ENCODE assay signal across 10 cellular contexts in the genomic region with DNA sequence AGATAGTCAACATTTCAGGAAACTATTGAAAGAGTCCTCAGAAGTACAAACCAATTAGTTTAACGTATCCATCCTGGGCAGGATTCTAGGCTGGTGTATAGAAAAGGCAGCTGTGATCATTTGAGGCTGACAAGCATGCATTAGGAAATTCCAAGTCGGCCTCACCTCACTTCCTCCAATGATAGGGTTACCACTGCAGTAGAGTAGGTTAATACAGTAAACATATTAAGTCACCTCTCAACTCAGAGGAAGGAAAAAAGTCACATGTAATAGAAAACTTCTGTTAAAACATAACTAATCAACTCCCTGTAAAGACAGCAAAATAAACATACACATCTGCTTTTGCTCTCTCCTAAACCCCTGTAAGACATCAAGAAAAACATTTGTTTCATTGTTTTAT. TPM values are rescaled to one million over a fixed set of nuclear protein-coding genes. Genes with fewer than 3 reads are reported as not detected.
DNase-seq lines count a peak whose midpoint lies in the region; ATAC-seq and TF ChIP-seq lines count a peak whose summit lies in the region.
"Had no signal": no experiment of that assay in that cellular context is flagged by ENCODE, and none has a peak within 500 bp of the region (broad histone marks: within the 10 kb centered on the region; RNA-seq: fewer than 3 reads in every experiment).

No MANE protein-coding gene starts in this region.

- no peaks in the 10 kb centered on the region for H3K36me3 ChIP-seq in body of pancreas (replicated peaks in 1 of 2; ENCODE audit: insufficient read depth in 1 of 2, low read depth in 2 of 2)
- H3K36me3 ChIP-seq in naive thymus-derived CD4-positive, alpha-beta T cell (ENCODE audit: control insufficient read depth in 2 of 3, insufficient read depth in 3 of 3, low read length in 3 of 3), result no peaks in the 10 kb centered on the region
- H3K36me3 ChIP-seq: brain microvascular endothelial cell had no signal

- no peak for TF ChIP-seq CTCF in CD14-positive monocyte (IDR thresholded peaks at IDR 0.05)
- no peak for TF ChIP-seq CTCF in body of pancreas (IDR thresholded peaks at IDR 0.05)

- peak overlapping the region in 3 of 4 donors; percentile 44 to 69 (median 51) for H3K27ac ChIP-seq in body of pancreas
- H3K27ac ChIP-seq in naive thymus-derived CD4-positive, alpha-beta T cell (ENCODE audit: low read depth, low read length), result no peak overlapping the region
- H3K27ac ChIP-seq: brain microvascular endothelial cell had no signal

- no peak overlapping the region for H3K4me3 ChIP-seq in body of pancreas
- H3K4me3 ChIP-seq in naive thymus-derived CD4-positive, alpha-beta T cell (ENCODE audit: low read length), result no peak overlapping the region

- H3K36me3 Mint-ChIP-seq in CD14-positive monocyte, result peaks cover 2 to 5% of the 10 kb centered on the region in 2 donors
- peaks cover 0 to 4% (median 3%) of the 10 kb centered on the region in 5 donors for H3K36me3 Mint-ChIP-seq in naive thymus-derived CD4-positive, alpha-beta T cell

- H3K27me3 Mint-ChIP-seq in CD14-positive monocyte (ENCODE audit: low read depth in 3 of 3), result no peaks in the 10 kb centered on the region
- no peaks in the 10 kb centered on the region for H3K27me3 Mint-ChIP-seq in naive thymus-derived CD4-positive, alpha-beta T cell

- peaks cover 77% of the 10 kb centered on the region for H3K4me1 Mint-ChIP-seq in CD14-positive monocyte
- H3K4me1 Mint-ChIP-seq in naive thymus-derived CD4-positive, alpha-beta T cell, result peaks cover 56 to 95% (median 84%) of the 10 kb centered on the region in 7 donors

- H3K4me3 Mint-ChIP-seq in CD14-positive monocyte, result no peak overlapping the region
- peak overlapping the region in 6 of 10 donors; percentile 9 to 67 (median 48) for H3K4me3 Mint-ChIP-seq in naive thymus-derived CD4-positive, alpha-beta T cell

- TF ChIP-seq POLR2A in body of pancreas (IDR thresholded peaks at IDR 0.05), result no peak

- POLR2A ChIA-PET in naive thymus-derived CD4-positive, alpha-beta T cell (lab: Charles Lee), result no interaction called here

- CTCF ChIA-PET in naive thymus-derived CD4-positive, alpha-beta T cell (lab: Charles Lee), result interaction anchor here (1.4 kb wide), 1 partner anchor 32 kb away, joined by 5 read pairs; no protein-coding TSS in a partner anchor

- 20 to 22% methylated on average over 2 of the region's 2 CpGs for WGBS in body of pancreas, 2 donors

- H3K27me3 ChIP-seq in body of pancreas, result no peaks in the 10 kb centered on the region
- H3K27me3 ChIP-seq in naive thymus-derived CD4-positive, alpha-beta T cell (ENCODE audit: control insufficient read depth in 2 of 2, insufficient read depth in 2 of 2, low read length in 2 of 2), result no peaks in the 10 kb centered on the region
- H3K27me3 ChIP-seq: brain microvascular endothelial cell had no signal

- peak overlapping the region; percentile 10 to 82 (median 45) for H3K27ac Mint-ChIP-seq in CD14-positive monocyte
- peak overlapping the region in 7 of 9 donors; percentile 3 to 92 (median 63) for H3K27ac Mint-ChIP-seq in naive thymus-derived CD4-positive, alpha-beta T cell

- DNase-seq in CD14-positive monocyte (ENCODE audit: low spot score), result no peak
- peak; percentile 34 for DNase-seq in EH (ENCODE audit: low read depth)
- DNase-seq in body of pancreas, result peak in 2 of 4 donors; percentile 42 to 53
- DNase-seq in naive thymus-derived CD4-positive, alpha-beta T cell, result peak in 1 of 9 donors; percentile 10
- DNase-seq in HuH-7.5 (ENCODE audit: low spot score), result no peak
- no peak for DNase-seq in activated CD8-positive, alpha-beta memory T cell treated with anti-CD3 and anti-CD28 coated beads, Interleukin-2, amount 50 U/mL, for 4 hours
- DNase-seq: brain microvascular endothelial cell, NCI-H526 had no signal

- intact Hi-C loops in CD14-positive monocyte (cut with micrococcal nuclease), result no loop called here
- intact Hi-C loops in body of pancreas (cut with DNase I), result no loop called here
- intact Hi-C loops in naive thymus-derived CD4-positive, alpha-beta T cell (cut with micrococcal nuclease), result loop anchor here in 1 of 2 donors (2.0 kb wide), 1 partner anchor 19 kb away; no protein-coding TSS in a partner anchor

- ATAC-seq in body of pancreas, result peak; percentile 82
- peak; percentile 70 for ATAC-seq in naive thymus-derived CD4-positive, alpha-beta T cell
- ATAC-seq in HG03045 (IDR thresholded peaks at IDR 0.05; ENCODE audit: unreplicated experiment), result no peak
- ATAC-seq in GM21447 (IDR thresholded peaks at IDR 0.05; ENCODE audit: unreplicated experiment), result no peak

- H3K9me3 ChIP-seq in body of pancreas, result no peaks in the 10 kb centered on the region
- no peaks in the 10 kb centered on the region for H3K9me3 ChIP-seq in naive thymus-derived CD4-positive, alpha-beta T cell (ENCODE audit: control insufficient read depth in 2 of 3, low read length in 3 of 3)

- H3K4me1 ChIP-seq in body of pancreas, result peaks cover 69% of the 10 kb centered on the region
- H3K4me1 ChIP-seq in naive thymus-derived CD4-positive, alpha-beta T cell (ENCODE audit: control insufficient read depth in 2 of 2, insufficient read depth in 2 of 2, low read length in 2 of 2), result peaks cover 0 to 38% of the 10 kb centered on the region in 2 donors

- H3K9me3 Mint-ChIP-seq in CD14-positive monocyte, result no peaks in the 10 kb centered on the region
- H3K9me3 Mint-ChIP-seq in naive thymus-derived CD4-positive, alpha-beta T cell, result no peaks in the 10 kb centered on the region

RNA-seq across cellular contexts. Expression of gene MED13L, which starts 33.5 kb away (rescaled TPM):
- 1 to 10 TPM; 4.4 to 7.5 TPM for polyA plus RNA-seq in CD14-positive monocyte
- 10 to 100 TPM; 65.9 to 72.6 TPM for total RNA-seq in body of pancreas
- 100 to 1,000 TPM in 4 of 5 experiments, 10 to 100 TPM in 1; 94.0 to 283 (median 180) TPM for total RNA-seq in naive thymus-derived CD4-positive, alpha-beta T cell
- polyA plus RNA-seq in naive thymus-derived CD4-positive, alpha-beta T cell, result 10 to 100 TPM in 1 of 2 donors, 1 to 10 TPM in 1; 8.3 to 12.9 TPM

Comparison
In these comparisons a context has a peak if more than half of its experiments do, and no peak if none do; other contexts are left out.
1. H3K4me3 Mint-ChIP-seq: peak in naive thymus-derived CD4-positive, alpha-beta T cell (6 of 10); none in CD14-positive monocyte (0 of 2).
2. ATAC-seq: peak in body of pancreas (single experiment) and naive thymus-derived CD4-positive, alpha-beta T cell (single experiment); none in HG03045 (single experiment) and GM21447 (single experiment).